Comparison of ENCODE assay signal across 9 cellular contexts in the genomic region with DNA sequence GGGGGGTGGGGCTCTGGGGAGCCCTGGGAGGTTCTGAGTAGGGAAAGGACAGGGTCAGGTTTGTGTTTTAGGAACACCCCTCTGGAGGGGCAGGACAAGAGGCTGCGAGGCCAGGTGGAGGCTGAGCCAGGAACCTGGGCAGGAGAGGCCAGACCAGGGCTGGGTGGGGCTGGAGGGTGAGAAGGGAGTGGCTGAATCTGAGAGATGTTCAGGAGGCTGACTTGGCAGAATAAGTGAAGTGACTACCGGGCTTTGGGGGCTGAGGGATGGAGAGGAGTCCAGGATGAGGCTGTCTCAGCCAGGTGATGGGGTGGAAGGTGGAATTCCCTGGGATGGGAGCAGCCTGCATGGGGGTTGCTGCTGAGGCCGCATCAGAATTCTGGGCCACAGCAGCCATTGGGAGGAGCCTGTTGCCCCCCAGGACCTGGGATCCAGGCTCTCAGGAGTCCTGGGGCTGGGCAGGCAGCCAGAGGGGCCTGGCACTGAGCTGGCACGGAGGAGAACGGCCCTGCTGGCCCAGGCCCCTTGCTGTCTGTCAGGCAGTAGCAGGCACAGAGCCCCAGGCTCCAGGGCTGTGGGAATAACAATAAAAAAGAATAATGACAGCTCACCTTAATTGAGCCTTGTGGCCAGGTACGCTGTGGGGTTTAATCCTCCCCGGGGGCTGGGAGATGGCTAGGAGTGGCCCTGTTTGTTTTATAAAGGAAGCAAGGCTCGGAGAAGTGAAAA. TPM values are rescaled to one million over a fixed set of nuclear protein-coding genes. Genes with fewer than 3 reads are reported as not detected.
DNase-seq lines count a peak whose midpoint lies in the region; ATAC-seq and TF ChIP-seq lines count a peak whose summit lies in the region.
"Had no signal": no experiment of that assay in that cellular context is flagged by ENCODE, and none has a peak within 500 bp of the region (broad histone marks: within the 10 kb centered on the region; RNA-seq: fewer than 3 reads in every experiment).

No MANE protein-coding gene starts in this region.

- H3K18ac ChIP-seq in IMR-90 (ENCODE audit: low read depth, low read length) = no peak overlapping the region

- H3K4me2 ChIP-seq in IMR-90 (ENCODE audit: low read depth, low read length) = no peak overlapping the region

- H2AK5ac ChIP-seq in IMR-90 (ENCODE audit: low read depth, low read length) = peak overlapping the region; percentile 39

- no peak overlapping the region for H2BK20ac ChIP-seq in IMR-90 (ENCODE audit: low read depth, low read length)

- no peak overlapping the region for H2BK5ac ChIP-seq in IMR-90 (ENCODE audit: low read depth, low read length, poor library complexity, severe bottlenecking)

- peaks cover 20% of the 10 kb centered on the region for H3K36me3 ChIP-seq in IMR-90 (ENCODE audit: control insufficient read depth, insufficient read depth, low read length)
- H3K36me3 ChIP-seq in muscle layer of duodenum (ENCODE audit: control insufficient read depth in 1 of 2, insufficient read depth in 2 of 2, low read length in 2 of 2) = peaks cover 13 to 18% of the 10 kb centered on the region in 2 donors

- peaks cover 0 to 3% (median 0%) of the 10 kb centered on the region in 7 donors for H3K9me3 Mint-ChIP-seq in CD14-positive monocyte

- H4K20me1 ChIP-seq in IMR-90 (ENCODE audit: insufficient read depth, low read length) = peaks cover 30% of the 10 kb centered on the region

- H2AK9ac ChIP-seq in IMR-90 (replicated peaks; ENCODE audit: low read depth, low read length, poor library complexity) = peak overlapping the region; percentile 73

- H3K9me3 ChIP-seq in IMR-90 (ENCODE audit: control insufficient read depth, insufficient read depth, low read length) (no peaks in the 10 kb centered on the region), muscle layer of duodenum (ENCODE audit: control insufficient read depth in 1 of 2, low read length in 2 of 2) (no peaks in the 10 kb centered on the region)

- H3K14ac ChIP-seq in IMR-90 (replicated peaks; ENCODE audit: low read depth, low read length) = no peak overlapping the region

- H3K4ac ChIP-seq in IMR-90 (ENCODE audit: low read depth, low read length) = peak overlapping the region; percentile 74; the same call in 1 of the 2 replicates

- CTCF ChIA-PET in IMR-90 (lab: Yijun Ruan, JAX) = no interaction called here

- no peak overlapping the region for H3K23ac ChIP-seq in IMR-90 (ENCODE audit: low read depth, low read length)

- no TSS peak for BruUV-seq in IMR-90 (replicated peaks; lab: Mats Ljungman, UMichigan)

- H4K5ac ChIP-seq in IMR-90 (ENCODE audit: low read depth, low read length) = no peak overlapping the region

- TF ChIP-seq CTCF in CD14-positive monocyte (IDR thresholded peaks at IDR 0.05) (no peak), IMR-90 (conservative IDR thresholded peaks at IDR 0.05; ENCODE audit: low read depth, low read length) (no peak)

- no peak overlapping the region for H4K91ac ChIP-seq in IMR-90 (ENCODE audit: insufficient read depth, low read depth, low read length)

- TF ChIP-seq POLR2A in IMR-90 (IDR thresholded peaks at IDR 0.05; ENCODE audit: low read depth, low read length) = no peak

- peak overlapping the region in 1 of 2 experiments; percentile 55; a peak in 1 of 4 replicates for H4K8ac ChIP-seq in IMR-90 (ENCODE audit: low read depth in 2 of 2, low read length in 2 of 2)

- dilution Hi-C loops in IMR-90 (cut with HindIII; ENCODE audit: low sequenced_read_pairs, unreplicated experiment) = no loop called here

- ATAC-seq in IMR-90 (ENCODE audit: low read depth) (no peak), GM21737 (IDR thresholded peaks at IDR 0.05; ENCODE audit: unreplicated experiment) (no peak), HG03175 (IDR thresholded peaks at IDR 0.05; ENCODE audit: unreplicated experiment) (no peak), GM21825 (IDR thresholded peaks at IDR 0.05; ENCODE audit: unreplicated experiment) (no peak), GM21515 (IDR thresholded peaks at IDR 0.05; ENCODE audit: unreplicated experiment) (no peak)

- H3K4me3 ChIP-seq in IMR-90 (ENCODE audit: insufficient read depth, low read depth, low read length) (no peak overlapping the region), muscle layer of duodenum (ENCODE audit: low read depth in 1 of 2, low read length in 2 of 2) (no peak overlapping the region)

- in situ Hi-C loops in IMR-90 (cut with MboI; ENCODE audit: low sequenced_read_pairs) = no loop called here

- H3K9me1 ChIP-seq in IMR-90 (ENCODE audit: insufficient read depth, low read length) = peaks cover 31% of the 10 kb centered on the region

- no peak overlapping the region for H2AFZ ChIP-seq in IMR-90 (replicated peaks; ENCODE audit: low read length, poor library complexity)

- peaks cover 21 to 26% of the 10 kb centered on the region in 2 donors for H3K36me3 Mint-ChIP-seq in CD14-positive monocyte

- no peak overlapping the region for H3K56ac ChIP-seq in IMR-90 (ENCODE audit: extremely low read depth, insufficient read depth, low read length)

- H3K79me1 ChIP-seq in IMR-90 (ENCODE audit: low read depth in 1 of 2, low read length in 2 of 2) = peaks cover 36 to 80% of the 10 kb centered on the region in 2 experiments; a peak in 3 of 4 replicates

- 60% methylated on average over 3 of the region's 8 CpGs; no CpG with 5 or more reads in 1 of the 2 experiments for WGBS in IMR-90 (ENCODE audit: extremely low coverage in 2 of 2, insufficient read length in 1 of 2), 2 experiments

- no peak overlapping the region for H3K9ac ChIP-seq in IMR-90 (ENCODE audit: low read depth, low read length)

- POLR2A ChIA-PET in IMR-90 (lab: Charles Lee; ENCODE audit: unreplicated experiment) = no interaction called here

- no peak overlapping the region for H2BK15ac ChIP-seq in IMR-90 (ENCODE audit: low read depth, low read length)

- H3K4me3 Mint-ChIP-seq in CD14-positive monocyte = peak overlapping the region; percentile 58 to 82

- no peak for TF ChIP-seq RAD21 in IMR-90 (IDR thresholded peaks at IDR 0.05; ENCODE audit: low read length)

- H3K27me3 ChIP-seq in IMR-90 (ENCODE audit: control insufficient read depth, insufficient read depth, low read length) = no peaks in the 10 kb centered on the region; the same call in 1 of the 2 replicates
- no peaks in the 10 kb centered on the region for H3K27me3 ChIP-seq in muscle layer of duodenum (ENCODE audit: low read depth, low read length)

- H3K27me3 Mint-ChIP-seq in CD14-positive monocyte (ENCODE audit: low read depth in 3 of 3) = peaks cover 0 to 7% (median 1%) of the 10 kb centered on the region in 3 donors

- no peak overlapping the region for H2BK120ac ChIP-seq in IMR-90 (ENCODE audit: low read depth, low read length)

- H3K4me1 Mint-ChIP-seq in CD14-positive monocyte = peaks cover 57% of the 10 kb centered on the region

- H3K4me1 ChIP-seq in IMR-90 (ENCODE audit: control insufficient read depth, insufficient read depth, low read length) = peaks cover 18% of the 10 kb centered on the region
- H3K4me1 ChIP-seq in muscle layer of duodenum (ENCODE audit: control insufficient read depth in 1 of 2, insufficient read depth in 2 of 2, low read length in 2 of 2) = peaks cover 29 to 50% of the 10 kb centered on the region in 2 donors

- peak overlapping the region in 6 of 7 donors; percentile 62 to 92 (median 87) for H3K27ac Mint-ChIP-seq in CD14-positive monocyte

- DNase-seq in CD14-positive monocyte (ENCODE audit: low spot score) (no peak), IMR-90 (no peak)

- intact Hi-C loops in CD14-positive monocyte (cut with micrococcal nuclease) (no loop called here), IMR-90 (cut with micrococcal nuclease) (no loop called here)

- H3K27ac ChIP-seq in IMR-90 (ENCODE audit: insufficient read depth, low read length) = no peak overlapping the region
- H3K27ac ChIP-seq in angular gyrus (ENCODE audit: low read depth, low read length) = peak overlapping the region; percentile 16
- H3K27ac ChIP-seq in muscle layer of duodenum (ENCODE audit: low read length) = peak overlapping the region; percentile 1

TF ChIP-seq in IMR-90, 13 proteins besides CTCF, POLR2A, EP300 and RAD21:
- TF ChIP-seq RFX5 (IDR thresholded peaks at IDR 0.05; ENCODE audit: low read depth, low read length) (no peak), MXI1 (IDR thresholded peaks at IDR 0.05; ENCODE audit: borderline replicate concordance, low read depth, low read length) (no peak), CHD1 (IDR thresholded peaks at IDR 0.05; ENCODE audit: low read depth, low read length) (no peak), MAFK (IDR thresholded peaks at IDR 0.05; ENCODE audit: low read depth, low read length) (no peak)
- TF ChIP-seq, protein P1, sequence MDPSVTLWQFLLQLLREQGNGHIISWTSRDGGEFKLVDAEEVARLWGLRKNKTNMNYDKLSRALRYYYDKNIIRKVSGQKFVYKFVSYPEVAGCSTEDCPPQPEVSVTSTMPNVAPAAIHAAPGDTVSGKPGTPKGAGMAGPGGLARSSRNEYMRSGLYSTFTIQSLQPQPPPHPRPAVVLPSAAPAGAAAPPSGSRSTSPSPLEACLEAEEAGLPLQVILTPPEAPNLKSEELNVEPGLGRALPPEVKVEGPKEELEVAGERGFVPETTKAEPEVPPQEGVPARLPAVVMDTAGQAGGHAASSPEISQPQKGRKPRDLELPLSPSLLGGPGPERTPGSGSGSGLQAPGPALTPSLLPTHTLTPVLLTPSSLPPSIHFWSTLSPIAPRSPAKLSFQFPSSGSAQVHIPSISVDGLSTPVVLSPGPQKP (IDR thresholded peaks at IDR 0.05; ENCODE audit: borderline replicate concordance, low read depth, low read length) = no peak

RNA-seq across cellular contexts. Expression of a gene that starts 3.3 kb away (rescaled TPM):
- polyA plus RNA-seq in CD14-positive monocyte = 10 to 100 TPM in 1 of 2 donors, 1 to 10 TPM in 1; 9.9 to 12.6 TPM
- total RNA-seq in IMR-90 (2012; rRNA removed) = 68.9 and 80.5 TPM in 2 replicates
- polyA plus RNA-seq in IMR-90 (2012; rRNA removed) = 128 and 133 TPM in 2 replicates
- polyA plus RNA-seq in IMR-90 (2012; cell fraction: cytosol; rRNA removed) = 103 and 109 TPM in 2 replicates
- polyA plus RNA-seq in IMR-90 (2012; cell fraction: nucleus; rRNA removed; ENCODE audit: low replicate concordance) = 214 and 279 TPM in 2 replicates

RNA-seq across cellular contexts. Expression of a gene that starts 53.4 kb away (rescaled TPM):
- not detected for polyA plus RNA-seq in CD14-positive monocyte
- not detected in 2 replicates for total RNA-seq in IMR-90 (2012; rRNA removed)
- polyA plus RNA-seq in IMR-90 (2012; rRNA removed) = 0.02 and 0.19 TPM in 2 replicates
- polyA plus RNA-seq in IMR-90 (2012; cell fraction: cytosol; rRNA removed) = 0.03 TPM in 1 of 2 replicates, not detected in the other
- polyA plus RNA-seq in IMR-90 (2012; cell fraction: nucleus; rRNA removed; ENCODE audit: low replicate concordance) = 0.13 and 0.23 TPM in 2 replicates
- total RNA-seq: M059J had no signal

Comparison
In these comparisons a context has a peak if more than half of its experiments do, and no peak if none do; other contexts are left out.
1. RNA of a gene that starts 3.3 kb away (polyA plus RNA-seq): 103 to 279 TPM in IMR-90; 9.9 to 12.6 TPM in CD14-positive monocyte; every median in the first group is over 4 times any median in the second.